ENCODE assay signal across 1 cellular context in the genomic region with DNA sequence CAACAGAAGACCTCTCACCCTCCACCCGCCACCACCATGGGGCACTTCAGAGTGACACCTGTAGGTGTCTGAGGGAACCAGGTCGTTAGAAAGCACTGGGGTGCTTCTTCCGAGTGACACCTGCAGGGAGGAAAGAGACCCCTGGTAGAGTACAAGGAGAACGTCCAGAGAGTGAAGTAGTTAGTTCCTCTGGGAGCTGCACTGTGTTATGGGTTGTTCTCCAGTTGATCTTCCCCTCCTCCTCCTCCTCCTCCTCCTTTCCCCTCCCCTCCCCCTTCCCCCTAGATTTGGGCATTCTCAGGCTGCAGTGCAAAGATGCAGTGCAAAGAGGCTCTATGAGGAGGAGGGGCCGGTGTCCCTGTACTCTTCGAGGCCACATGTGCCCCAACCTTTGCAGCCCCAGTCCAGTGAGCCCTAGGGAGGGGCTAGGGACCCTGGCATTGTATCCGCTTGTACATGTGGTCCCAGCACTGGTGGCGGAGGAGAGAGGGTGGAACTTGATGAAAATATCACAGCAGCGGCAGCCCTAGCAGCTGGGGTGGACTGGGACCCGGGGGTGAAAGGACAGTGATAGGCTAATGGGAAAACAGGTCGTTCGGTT.
TF ChIP-seq lines count a peak whose summit lies in the region.

No MANE protein-coding gene starts in this region.

TF ChIP-seq in IMR-90, 13 proteins besides CTCF, POLR2A, EP300 and RAD21:
- 0 out of 2 replicates have a peak, but pooled peaks have one; percentile 5 for TF ChIP-seq CHD1 (IDR thresholded peaks at IDR 0.05; ENCODE audit: low read depth, low read length)
- TF ChIP-seq FOS (IDR thresholded peaks at IDR 0.05; ENCODE audit: low read depth, low read length), result 0 out of 2 replicates have a peak, but pooled peaks have one; percentile 1
- TF ChIP-seq NFE2L2 (IDR thresholded peaks at IDR 0.05; ENCODE audit: low read depth, low read length), result no peak
- TF ChIP-seq RCOR1 (IDR thresholded peaks at IDR 0.05; ENCODE audit: insufficient replicate concordance, low read length), result peak; percentile 69
